In the genomic region with DNA sequence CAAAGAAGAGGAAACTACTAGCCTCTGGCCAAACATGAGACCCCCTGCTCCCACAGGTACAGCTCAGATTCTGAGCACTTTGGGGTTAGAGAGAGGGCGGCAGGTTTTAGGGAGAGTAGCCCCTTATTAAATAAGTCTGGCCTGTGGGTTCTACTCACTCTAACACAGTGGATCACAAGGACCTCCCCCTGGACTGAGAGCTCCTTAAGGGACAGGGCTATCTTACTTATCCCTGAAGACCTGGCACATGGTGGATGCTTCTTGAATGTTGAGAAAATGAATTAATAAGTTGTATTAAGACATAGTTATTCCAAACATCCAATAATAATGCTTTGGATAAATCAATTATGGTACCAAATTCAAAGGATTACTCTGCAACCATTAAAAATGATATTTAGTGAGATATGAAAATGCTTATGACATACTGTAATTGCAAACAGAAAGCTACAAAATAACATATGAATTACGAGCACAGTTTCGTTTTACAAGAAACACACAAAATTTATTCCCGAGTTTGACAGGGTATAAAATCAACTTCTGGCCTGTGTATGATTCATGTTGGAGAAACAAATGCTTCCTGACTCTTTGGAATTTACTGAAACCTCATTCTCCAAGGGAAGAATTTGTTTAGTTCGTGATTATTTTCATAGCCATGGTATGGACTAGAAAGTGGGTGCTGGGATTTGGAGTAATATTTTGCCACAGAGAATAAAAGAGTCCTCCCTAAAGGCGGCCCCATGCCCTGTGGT, we compare ENCODE assay signal across 10 cellular contexts. TPM values are rescaled to one million over a fixed set of nuclear protein-coding genes. Genes with fewer than 3 reads are reported as not detected.
A peak's percentile ranks its signal among the peaks of the same experiment; 100 is the strongest.
DNase-seq lines count a peak whose midpoint lies in the region; ATAC-seq and TF ChIP-seq lines count a peak whose summit lies in the region.
"Had no signal": no experiment of that assay in that cellular context is flagged by ENCODE, and none has a peak within 500 bp of the region (broad histone marks: within the 10 kb centered on the region; RNA-seq: fewer than 3 reads in every experiment).

No MANE protein-coding gene starts in this region.

- H3K9me3 ChIP-seq in ovary = no peaks in the 10 kb centered on the region

- no peak for ATAC-seq in HG02870 (IDR thresholded peaks at IDR 0.05; ENCODE audit: unreplicated experiment)

- H3K4me1 ChIP-seq in ovary (ENCODE audit: insufficient read depth) = no peaks in the 10 kb centered on the region

- no peak for TF ChIP-seq POLR2A in ovary (IDR thresholded peaks at IDR 0.05)

- TF ChIP-seq EP300 in ovary (IDR thresholded peaks at IDR 0.05) = no peak

- H3K27me3 ChIP-seq in ovary = no peaks in the 10 kb centered on the region

- no peaks in the 10 kb centered on the region for H3K36me3 ChIP-seq in ovary

- TF ChIP-seq CTCF in foreskin fibroblast (IDR thresholded peaks at IDR 0.05; ENCODE audit: low read depth, low read length) (no peak), ovary (IDR thresholded peaks at IDR 0.05) (no peak)

- intact Hi-C loops in ovary (cut with DNase I) (no loop called here), cardiac septum (cut with DNase I) (no loop called here)

- H3K27ac ChIP-seq in skin epidermis = peak overlapping the region in 14 of 21 experiments; percentile 17 to 89 (median 62)
- H3K27ac ChIP-seq in ovary = no peak overlapping the region

- peak; percentile 93 for DNase-seq in EH (ENCODE audit: low read depth)
- peak; percentile 92 for DNase-seq in amniotic epithelial cell (ENCODE audit: low read depth)
- peak; percentile 54 to 83 for DNase-seq in foreskin fibroblast
- DNase-seq in ovary = no peak
- no peak for DNase-seq in cardiac septum (ENCODE audit: low spot score)
- DNase-seq in NCI-H1105 (lab: John Stamatoyannopoulos, UW) = no peak
- DNase-seq: CD4-positive, alpha-beta memory T cell; left cardiac atrium had no signal

- no peak overlapping the region for H3K4me3 ChIP-seq in foreskin fibroblast (ENCODE audit: low read depth in 1 of 2, low read length in 2 of 2)
- no peak overlapping the region for H3K4me3 ChIP-seq in skin epidermis
- no peak overlapping the region for H3K4me3 ChIP-seq in ovary

- WGBS in ovary, 3 donors = 63 to 65% (median 64%) methylated on average over 6 of the region's 6 CpGs

RNA-seq across cellular contexts. Expression of a gene that starts 59.3 kb away (rescaled TPM):
- 1 to 10 TPM in 4 of 7 donors, under 1 TPM in 3; 0.83 to 3.2 (median 1.9) TPM for total RNA-seq in ovary
- polyA plus RNA-seq in ovary = 1 to 10 TPM in 1 of 2 donors, under 1 TPM in 1; 0.40 to 3.3 TPM
- 0.57 TPM for total RNA-seq in cardiac septum
- total RNA-seq: CD4-positive, alpha-beta memory T cell had no signal
- polyA plus RNA-seq: CD4-positive, alpha-beta memory T cell had no signal

Comparison
In these comparisons a context has a peak if more than half of its experiments do, and no peak if none do; other contexts are left out.
1. DNase-seq: peak in EH (single experiment), amniotic epithelial cell (single experiment) and foreskin fibroblast (2 of 2); none in ovary (0 of 5), cardiac septum (single experiment) and NCI-H1105 (single experiment).
2. H3K27ac ChIP-seq: peak in skin epidermis (14 of 21); none in ovary (0 of 2).